ENCODE assay signal across 8 cellular contexts in genomic region chr2:68653538-68653982, GRCh38. TPM values are rescaled to one million over a fixed set of nuclear protein-coding genes. Genes with fewer than 3 reads are reported as not detected.
DNase-seq lines count a peak whose midpoint lies in the region; ATAC-seq and TF ChIP-seq lines count a peak whose summit lies in the region.

No MANE protein-coding gene starts in this region.

- no peaks in the 10 kb centered on the region for H3K27me3 ChIP-seq in subcutaneous abdominal adipose tissue (ENCODE audit: control insufficient read depth in 5 of 5, insufficient read depth in 4 of 5, low read length in 5 of 5)

- peaks cover 0 to 11% (median 5%) of the 10 kb centered on the region in 5 donors for H3K4me1 ChIP-seq in subcutaneous abdominal adipose tissue (ENCODE audit: control insufficient read depth in 5 of 5, insufficient read depth in 5 of 5, low read length in 5 of 5)

- peak overlapping the region; percentile 5 for H3K27ac ChIP-seq in subcutaneous abdominal adipose tissue (ENCODE audit: low read depth, low read length)

- no peaks in the 10 kb centered on the region for H3K36me3 Mint-ChIP-seq in CD14-positive monocyte

- DNase-seq in CD14-positive monocyte (ENCODE audit: low spot score) (no peak), HT1080 (ENCODE audit: low read depth) (peak; percentile 93), iPS-NIHi7 (ENCODE audit: extremely low spot score) (peak; percentile 32), NCI-H524 treated with DMSO at 0.1 percent for 48 hours (lab: John Stamatoyannopoulos, UW) (no peak)
- peak; percentile 18 for DNase-seq in activated CD8-positive, alpha-beta memory T cell treated with anti-CD3 and anti-CD28 coated beads, Interleukin-2, amount 50 U/mL, for 1 hour (ENCODE audit: extremely low read depth)

- ATAC-seq in GM19452 (IDR thresholded peaks at IDR 0.05; ENCODE audit: unreplicated experiment) (peak; percentile 81), HG03521 (IDR thresholded peaks at IDR 0.05; ENCODE audit: unreplicated experiment) (no peak)

- peaks cover 4 to 8% (median 6%) of the 10 kb centered on the region in 3 donors for H3K27me3 Mint-ChIP-seq in CD14-positive monocyte (ENCODE audit: low read depth in 3 of 3)

- peaks cover 0 to 5% (median 3%) of the 10 kb centered on the region in 7 donors for H3K9me3 Mint-ChIP-seq in CD14-positive monocyte

- TF ChIP-seq CTCF in CD14-positive monocyte (IDR thresholded peaks at IDR 0.05), result no peak

- H3K27ac Mint-ChIP-seq in CD14-positive monocyte, result peak overlapping the region in 1 of 7 donors; percentile 26

- H3K9ac ChIP-seq in subcutaneous abdominal adipose tissue (ENCODE audit: low read length in 5 of 5), result no peak overlapping the region

- peaks cover 20% of the 10 kb centered on the region for H3K4me1 Mint-ChIP-seq in CD14-positive monocyte

- H3K36me3 ChIP-seq in subcutaneous abdominal adipose tissue (ENCODE audit: control insufficient read depth in 5 of 5, insufficient read depth in 5 of 5, low read length in 5 of 5), result peaks cover 0 to 6% (median 0%) of the 10 kb centered on the region in 5 donors

- no peak overlapping the region for H3K4me3 ChIP-seq in subcutaneous abdominal adipose tissue (ENCODE audit: low read depth in 1 of 5, low read length in 5 of 5)

- peak overlapping the region; percentile 9 to 76 for H3K4me3 Mint-ChIP-seq in CD14-positive monocyte

- H3K9me3 ChIP-seq in subcutaneous abdominal adipose tissue (ENCODE audit: control insufficient read depth in 5 of 5, low read length in 5 of 5), result no peaks in the 10 kb centered on the region

- intact Hi-C loops in CD14-positive monocyte (cut with micrococcal nuclease), result no loop called here

RNA-seq across cellular contexts. Expression of gene PROKR1, which starts 10.2 kb away (rescaled TPM):
- not detected for polyA plus RNA-seq in CD14-positive monocyte
- total RNA-seq in HT1080 (2014; rRNA removed; shearing (Covaris generic)), result not detected in 2 replicates
- polyA plus RNA-seq in HT1080 (2015; cell fraction: cytosol; rRNA removed), result not detected in 2 replicates
- not detected in 2 replicates for polyA plus RNA-seq in HT1080 (2015; cell fraction: nucleus; rRNA removed)

Comparison
In these comparisons a context has a peak if more than half of its experiments do, and no peak if none do; other contexts are left out.
1. DNase-seq: peak in HT1080 (single experiment), activated CD8-positive, alpha-beta memory T cell treated with anti-CD3 and anti-CD28 coated beads, Interleukin-2, amount 50 U/mL, for 1 hour (single experiment) and iPS-NIHi7 (single experiment); none in CD14-positive monocyte (single experiment) and NCI-H524 treated with DMSO at 0.1 percent for 48 hours (single experiment).